ENCODE assay signal across 27 cellular contexts in the genomic region with DNA sequence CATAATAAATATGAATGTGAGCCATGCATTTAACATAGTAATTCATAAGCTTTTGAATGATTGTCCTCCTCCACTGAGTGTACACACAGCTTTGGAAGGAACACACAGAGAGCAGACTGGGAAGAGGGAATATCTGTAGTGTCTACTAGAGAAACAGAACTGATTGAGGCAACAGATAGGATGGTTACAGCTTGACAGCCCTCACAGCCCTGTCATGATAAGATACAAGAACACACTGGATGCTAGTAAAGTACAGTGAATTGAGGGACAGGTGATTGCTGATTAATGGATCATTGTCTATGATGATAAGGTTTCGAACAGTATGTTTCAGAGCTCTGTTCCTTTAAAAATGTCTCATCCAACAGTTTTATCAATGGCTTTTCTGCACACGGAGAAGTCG.
"Had no signal": no experiment of that assay in that cellular context is flagged by ENCODE, and none has a peak within 500 bp of the region (broad histone marks: within the 10 kb centered on the region; RNA-seq: fewer than 3 reads in every experiment).

No MANE protein-coding gene starts in this region.

- H3K4me1 Mint-ChIP-seq: activated CD4-positive, alpha-beta T cell treated with anti-CD3 and anti-CD28 coated beads for 36 hours; activated CD4-positive, alpha-beta T cell treated with anti-CD3 and anti-CD28 coated beads, Interleukin-2, amount 10 ng/mL, durations not matched to agents 24 days and 14 days; activated CD8-positive, alpha-beta memory T cell treated with anti-CD3 and anti-CD28 coated beads, Interleukin-2, amount 10 ng/mL, durations not matched to agents 7 days and 5 days; activated naive CD4-positive, alpha-beta T cell treated with anti-CD3 and anti-CD28 coated beads, Interleukin-2, amount 10 ng/mL, durations not matched to agents 7 days and 5 days; activated naive CD8-positive, alpha-beta T cell treated with anti-CD3 and anti-CD28 coated beads, Interleukin-2, amount 10 ng/mL, durations not matched to agents 7 days and 5 days; central memory CD8-positive, alpha-beta T cell had no signal

- H3K4me3 ChIP-seq: ascending aorta, breast epithelium, coronary artery, dorsolateral prefrontal cortex had no signal

- H3K36me3 Mint-ChIP-seq: activated CD4-positive, alpha-beta memory T cell treated with anti-CD3 and anti-CD28 coated beads for 36 hours; activated CD8-positive, alpha-beta memory T cell treated with anti-CD3 and anti-CD28 coated beads, Interleukin-2, amount 10 ng/mL, durations not matched to agents 7 days and 5 days; activated naive CD4-positive, alpha-beta T cell treated with anti-CD3 and anti-CD28 coated beads, Interleukin-2, amount 10 ng/mL, durations not matched to agents 7 days and 5 days; activated naive CD4-positive, alpha-beta T cell treated with anti-CD3 and anti-CD28 coated beads, Interleukin-2, amount 50 U/mL, for 72 hours; activated naive CD8-positive, alpha-beta T cell treated with anti-CD3 and anti-CD28 coated beads, Interleukin-2, amount 10 ng/mL, durations not matched to agents 7 days and 5 days; brain had no signal

- H3K36me3 ChIP-seq: ascending aorta, breast epithelium had no signal

- H3K27me3 ChIP-seq: ascending aorta, breast epithelium, dorsolateral prefrontal cortex had no signal

- H3K4me1 ChIP-seq: ascending aorta, breast epithelium had no signal

- ATAC-seq: activated CD4-positive, alpha-beta T cell treated with anti-CD3 and anti-CD28 coated beads for 36 hours; activated CD8-positive, alpha-beta memory T cell treated with anti-CD3 and anti-CD28 coated beads, Interleukin-2, amount 10 ng/mL, durations not matched to agents 7 days and 5 days; activated CD8-positive, alpha-beta T cell treated with anti-CD3 and anti-CD28 coated beads, Interleukin-2, amount 10 ng/mL, durations not matched to agents 7 days and 5 days; activated naive CD4-positive, alpha-beta T cell treated with anti-CD3 and anti-CD28 coated beads, Interleukin-2, amount 50 U/mL, for 72 hours had no signal

- H3K27ac ChIP-seq: ascending aorta, breast epithelium, coronary artery, dorsolateral prefrontal cortex had no signal

- H3K9me3 Mint-ChIP-seq: activated CD4-positive, alpha-beta memory T cell treated with anti-CD3 and anti-CD28 coated beads for 36 hours; activated CD4-positive, alpha-beta T cell treated with anti-CD3 and anti-CD28 coated beads, Interleukin-2, amount 10 ng/mL, durations not matched to agents 24 days and 14 days; activated naive CD4-positive, alpha-beta T cell treated with anti-CD3 and anti-CD28 coated beads, Interleukin-2, amount 10 ng/mL, durations not matched to agents 7 days and 5 days; activated naive CD4-positive, alpha-beta T cell treated with anti-CD3 and anti-CD28 coated beads, Interleukin-2, amount 50 U/mL, for 72 hours; activated naive CD8-positive, alpha-beta T cell treated with anti-CD3 and anti-CD28 coated beads, Interleukin-2, amount 10 ng/mL, durations not matched to agents 7 days and 5 days; activated T-cell treated with anti-CD3 and anti-CD28 coated beads, Interleukin-2, amount 50 U/mL, for 72 hours; brain; central memory CD8-positive, alpha-beta T cell; dendritic cell treated with granulocyte-macrophage colony-stimulating factor and Interleukin-4, amounts not matched to agents 40 ng/mL and 50 ng/mL, for 4 days; endodermal cell had no signal

- H3K9me3 ChIP-seq: ascending aorta, breast epithelium had no signal

- H3K27me3 Mint-ChIP-seq: activated CD4-positive, alpha-beta memory T cell treated with anti-CD3 and anti-CD28 coated beads for 36 hours; activated CD4-positive, alpha-beta T cell treated with anti-CD3 and anti-CD28 coated beads for 36 hours; activated CD4-positive, alpha-beta T cell treated with anti-CD3 and anti-CD28 coated beads, Interleukin-2, amount 10 ng/mL, durations not matched to agents 24 days and 14 days; activated CD8-positive, alpha-beta memory T cell treated with anti-CD3 and anti-CD28 coated beads, Interleukin-2, amount 10 ng/mL, durations not matched to agents 7 days and 5 days; activated naive CD4-positive, alpha-beta T cell treated with anti-CD3 and anti-CD28 coated beads, Interleukin-2, amount 10 ng/mL, durations not matched to agents 7 days and 5 days; activated naive CD8-positive, alpha-beta T cell treated with anti-CD3 and anti-CD28 coated beads, Interleukin-2, amount 10 ng/mL, durations not matched to agents 7 days and 5 days; central memory CD8-positive, alpha-beta T cell; dendritic cell treated with granulocyte-macrophage colony-stimulating factor and Interleukin-4, amounts not matched to agents 40 ng/mL and 50 ng/mL, for 4 days had no signal

- H3K4me3 Mint-ChIP-seq: activated CD4-positive, alpha-beta memory T cell treated with anti-CD3 and anti-CD28 coated beads for 36 hours; activated CD4-positive, alpha-beta T cell treated with anti-CD3 and anti-CD28 coated beads for 36 hours; activated CD4-positive, alpha-beta T cell treated with anti-CD3 and anti-CD28 coated beads, Interleukin-2, amount 10 ng/mL, durations not matched to agents 24 days and 14 days; activated CD8-positive, alpha-beta memory T cell treated with anti-CD3 and anti-CD28 coated beads, Interleukin-2, amount 10 ng/mL, durations not matched to agents 7 days and 5 days; activated CD8-positive, alpha-beta T cell treated with anti-CD3 and anti-CD28 coated beads, Interleukin-2, amount 10 ng/mL, durations not matched to agents 7 days and 5 days; activated naive CD4-positive, alpha-beta T cell treated with anti-CD3 and anti-CD28 coated beads, Interleukin-2, amount 10 ng/mL, durations not matched to agents 7 days and 5 days; activated naive CD8-positive, alpha-beta T cell treated with anti-CD3 and anti-CD28 coated beads, Interleukin-2, amount 10 ng/mL, durations not matched to agents 7 days and 5 days; activated T-cell treated with anti-CD3 and anti-CD28 coated beads, Interleukin-2, amount 50 U/mL, for 72 hours; brain; central memory CD8-positive, alpha-beta T cell; dendritic cell treated with granulocyte-macrophage colony-stimulating factor and Interleukin-4, amounts not matched to agents 40 ng/mL and 50 ng/mL, for 4 days; endodermal cell had no signal

- DNase-seq: activated CD4-positive, alpha-beta memory T cell treated with anti-CD3 and anti-CD28 coated beads for 36 hours; activated CD4-positive, alpha-beta T cell treated with anti-CD3 and anti-CD28 coated beads for 36 hours; activated CD4-positive, alpha-beta T cell treated with anti-CD3 and anti-CD28 coated beads, Interleukin-2, amount 10 ng/mL, durations not matched to agents 24 days and 14 days; activated CD4-positive, CD25-positive, alpha-beta regulatory T cell; activated CD4-positive, CD25-positive, alpha-beta regulatory T cell treated with anti-CD3 and anti-CD28 coated beads, Interleukin-2, amount 50 U/mL, for 72 hours; activated CD8-positive, alpha-beta memory T cell treated with anti-CD3 and anti-CD28 coated beads, Interleukin-2, amount 10 ng/mL, durations not matched to agents 7 days and 5 days; activated CD8-positive, alpha-beta memory T cell treated with anti-CD3 and anti-CD28 coated beads, Interleukin-2, amount 50 U/mL, for 4 hours; activated CD8-positive, alpha-beta T cell treated with anti-CD3 and anti-CD28 coated beads, Interleukin-2, amount 10 ng/mL, durations not matched to agents 7 days and 5 days; activated gamma-delta T cell; activated naive CD4-positive, alpha-beta T cell; activated naive CD4-positive, alpha-beta T cell treated with anti-CD3 and anti-CD28 coated beads, Interleukin-2, amount 10 ng/mL, durations not matched to agents 7 days and 5 days; activated naive CD8-positive, alpha-beta T cell treated with anti-CD3 and anti-CD28 coated beads, Interleukin-2, amount 10 ng/mL, durations not matched to agents 7 days and 5 days; activated T-cell treated with anti-CD3 and anti-CD28 coated beads, Interleukin-2, amount 50 U/mL, for 1 hour; activated T-cell treated with anti-CD3 and anti-CD28 coated beads, Interleukin-2, amount 50 U/mL, for 72 hours; dorsolateral prefrontal cortex; effector memory CD4-positive, alpha-beta T cell; endodermal cell; foreskin fibroblast; head of caudate nucleus; T-helper 2 cell had no signal
